In genomic region chr1:232221790-232222499, GRCh38 we compare ENCODE assay signal across 15 cellular contexts.
DNase-seq lines count a peak whose midpoint lies in the region; ATAC-seq, FAIRE-seq and TF ChIP-seq lines count a peak whose summit lies in the region.
"Had no signal": no experiment of that assay in that cellular context is flagged by ENCODE, and none has a peak within 500 bp of the region (broad histone marks: within the 10 kb centered on the region; RNA-seq: fewer than 3 reads in every experiment).

No MANE protein-coding gene starts in this region.

- POLR2A ChIA-PET in CD8-positive, alpha-beta T cell (lab: Charles Lee) = no interaction called here
- POLR2A ChIA-PET in naive thymus-derived CD4-positive, alpha-beta T cell (lab: Charles Lee) = no interaction called here

- H3K9me3 ChIP-seq in lung (ENCODE audit: control insufficient read depth in 2 of 2, insufficient read depth in 1 of 2, low read length in 1 of 2) = peaks cover 0 to 2% of the 10 kb centered on the region in 2 donors
- H3K9me3 ChIP-seq in CD8-positive, alpha-beta T cell (ENCODE audit: low read length) = no peaks in the 10 kb centered on the region
- H3K9me3 ChIP-seq in naive thymus-derived CD4-positive, alpha-beta T cell (ENCODE audit: control insufficient read depth in 2 of 3, low read length in 3 of 3) = no peaks in the 10 kb centered on the region
- H3K9me3 ChIP-seq in pancreas = no peaks in the 10 kb centered on the region
- H3K9me3 ChIP-seq: body of pancreas had no signal

- H3K4me1 ChIP-seq in lung (ENCODE audit: control insufficient read depth in 2 of 2, insufficient read depth in 2 of 2, low read length in 2 of 2) = no peaks in the 10 kb centered on the region
- H3K4me1 ChIP-seq in CD8-positive, alpha-beta T cell (ENCODE audit: insufficient read depth, low read length) = peaks cover 9% of the 10 kb centered on the region
- H3K4me1 ChIP-seq in naive thymus-derived CD4-positive, alpha-beta T cell (ENCODE audit: control insufficient read depth in 2 of 2, insufficient read depth in 2 of 2, low read length in 2 of 2) = peaks cover 8 to 10% of the 10 kb centered on the region in 2 donors
- no peaks in the 10 kb centered on the region for H3K4me1 ChIP-seq in pancreas
- H3K4me1 ChIP-seq: body of pancreas had no signal

- H3K27me3 Mint-ChIP-seq in CD8-positive, alpha-beta T cell (ENCODE audit: low read depth) = no peaks in the 10 kb centered on the region
- H3K27me3 Mint-ChIP-seq in naive thymus-derived CD4-positive, alpha-beta T cell = no peaks in the 10 kb centered on the region

- peaks cover 11% of the 10 kb centered on the region for H3K4me1 Mint-ChIP-seq in CD8-positive, alpha-beta T cell (ENCODE audit: low read depth)
- peaks cover 7 to 17% (median 8%) of the 10 kb centered on the region in 7 donors for H3K4me1 Mint-ChIP-seq in naive thymus-derived CD4-positive, alpha-beta T cell

- H3K36me3 ChIP-seq in lung (ENCODE audit: control insufficient read depth in 2 of 2, insufficient read depth in 2 of 2, low read length in 2 of 2) (no peaks in the 10 kb centered on the region), pancreas (no peaks in the 10 kb centered on the region)
- no peaks in the 10 kb centered on the region for H3K36me3 ChIP-seq in CD8-positive, alpha-beta T cell (ENCODE audit: insufficient read depth, low read length)
- no peaks in the 10 kb centered on the region for H3K36me3 ChIP-seq in naive thymus-derived CD4-positive, alpha-beta T cell (ENCODE audit: control insufficient read depth in 2 of 3, insufficient read depth in 3 of 3, low read length in 3 of 3)

- no peaks in the 10 kb centered on the region for H3K9me3 Mint-ChIP-seq in CD8-positive, alpha-beta T cell
- H3K9me3 Mint-ChIP-seq in naive thymus-derived CD4-positive, alpha-beta T cell = no peaks in the 10 kb centered on the region
- H3K9me3 Mint-ChIP-seq: mesothelial cell of epicardium; T-helper 1 cell treated with Interleukin-12 subunit alpha and Interleukin-12 subunit beta and Interleukin-4 antibody, amounts not matched to agents 30 μg/mL and 1 μg/mL, for 36 hours had no signal

- no peak for FAIRE-seq in pancreas (lab: Jason Lieb, UNC)

- no peak for TF ChIP-seq CTCF in lung (IDR thresholded peaks at IDR 0.05; ENCODE audit: control extremely low read depth, extremely low read depth)
- no peak for TF ChIP-seq CTCF in CD8-positive, alpha-beta T cell (IDR thresholded peaks at IDR 0.05)
- TF ChIP-seq CTCF in pancreas (IDR thresholded peaks at IDR 0.05) = no peak

- WGBS in lung, 2 donors = 78 to 92% methylated on average over 3 of the region's 3 CpGs
- whole genome bisulfite sequencing in pancreas, 2 donors = 91 to 93% methylated on average over 3 of the region's 3 CpGs

- H3K4me3 ChIP-seq in lung = no peak overlapping the region
- H3K4me3 ChIP-seq in CD8-positive, alpha-beta T cell (ENCODE audit: low read depth, low read length) = no peak overlapping the region
- no peak overlapping the region for H3K4me3 ChIP-seq in naive thymus-derived CD4-positive, alpha-beta T cell (ENCODE audit: low read length)
- no peak overlapping the region for H3K4me3 ChIP-seq in pancreas
- H3K4me3 ChIP-seq: body of pancreas had no signal

- intact Hi-C loops in CD8-positive, alpha-beta T cell (cut with DNase I, micrococcal nuclease) = no loop called here
- intact Hi-C loops in naive thymus-derived CD4-positive, alpha-beta T cell (cut with micrococcal nuclease) = loop anchor here in 1 of 2 donors (10.0 kb wide), 1 partner anchor 403 kb away; no protein-coding TSS in a partner anchor
- intact Hi-C loops in pancreas (cut with DNase I) = no loop called here

- ATAC-seq in lung (ENCODE audit: insufficient read depth, low FRiP score) = no peak
- ATAC-seq in CD8-positive, alpha-beta T cell = no peak
- no peak for ATAC-seq in naive thymus-derived CD4-positive, alpha-beta T cell
- ATAC-seq in pancreas = no peak
- ATAC-seq: body of pancreas had no signal

- no peak overlapping the region for H3K27ac ChIP-seq in lung (ENCODE audit: low read depth in 1 of 2, low read length in 1 of 2)
- no peak overlapping the region for H3K27ac ChIP-seq in CD8-positive, alpha-beta T cell (ENCODE audit: low read depth, low read length)
- no peak overlapping the region for H3K27ac ChIP-seq in naive thymus-derived CD4-positive, alpha-beta T cell (ENCODE audit: low read depth, low read length)
- H3K27ac ChIP-seq in pancreas = no peak overlapping the region
- H3K27ac ChIP-seq: body of pancreas had no signal

- H3K4me3 Mint-ChIP-seq in CD8-positive, alpha-beta T cell = no peak overlapping the region
- H3K4me3 Mint-ChIP-seq in naive thymus-derived CD4-positive, alpha-beta T cell = no peak overlapping the region
- H3K4me3 Mint-ChIP-seq: mesothelial cell of epicardium; T-helper 1 cell treated with Interleukin-12 subunit alpha and Interleukin-12 subunit beta and Interleukin-4 antibody, amounts not matched to agents 30 μg/mL and 1 μg/mL, for 36 hours had no signal

- H3K27ac Mint-ChIP-seq in CD8-positive, alpha-beta T cell = no peak overlapping the region
- H3K27ac Mint-ChIP-seq in naive thymus-derived CD4-positive, alpha-beta T cell = no peak overlapping the region
- H3K27ac Mint-ChIP-seq: mesothelial cell of epicardium; T-helper 1 cell treated with Interleukin-12 subunit alpha and Interleukin-12 subunit beta and Interleukin-4 antibody, amounts not matched to agents 30 μg/mL and 1 μg/mL, for 36 hours had no signal

- DNase-seq in EL (peak; percentile 37), NCI-H2171 treated with DMSO at 0.1 percent for 48 hours (lab: John Stamatoyannopoulos, UW) (peak; percentile 85), dedifferentiated amniotic fluid mesenchymal stem cell (ENCODE audit: extremely low spot score) (peak; percentile 11), lung (ENCODE audit: low spot score) (peak; percentile 55), pancreas (no peak)
- no peak for DNase-seq in CD8-positive, alpha-beta T cell
- no peak for DNase-seq in naive thymus-derived CD4-positive, alpha-beta T cell
- DNase-seq in activated CD4-positive, CD25-positive, alpha-beta regulatory T cell (lab: John Stamatoyannopoulos, UW) = no peak
- DNase-seq: activated CD4-positive, alpha-beta T cell treated with anti-CD3 and anti-CD28 coated beads, Interleukin-2, amount 50 U/mL, for 1 hour; body of pancreas; GF-D8; NCI-H1694 treated with DMSO at 0.1 percent for 48 hours; posterior cingulate gyrus had no signal

- H3K36me3 Mint-ChIP-seq in CD8-positive, alpha-beta T cell = no peaks in the 10 kb centered on the region
- no peaks in the 10 kb centered on the region for H3K36me3 Mint-ChIP-seq in naive thymus-derived CD4-positive, alpha-beta T cell
- H3K36me3 Mint-ChIP-seq: mesothelial cell of epicardium had no signal

- H3K27me3 ChIP-seq in lung (ENCODE audit: control insufficient read depth, insufficient read depth) (no peaks in the 10 kb centered on the region), pancreas (peaks cover 0 to 4% (median 0%) of the 10 kb centered on the region in 4 donors)
- H3K27me3 ChIP-seq in CD8-positive, alpha-beta T cell (ENCODE audit: insufficient read depth, low read length) = no peaks in the 10 kb centered on the region
- no peaks in the 10 kb centered on the region for H3K27me3 ChIP-seq in naive thymus-derived CD4-positive, alpha-beta T cell (ENCODE audit: control insufficient read depth in 2 of 2, insufficient read depth in 2 of 2, low read length in 2 of 2)
- H3K27me3 ChIP-seq: body of pancreas had no signal

- CTCF ChIA-PET in CD8-positive, alpha-beta T cell (lab: Charles Lee) = no interaction called here
- CTCF ChIA-PET in naive thymus-derived CD4-positive, alpha-beta T cell (lab: Charles Lee) = no interaction called here

Comparison
In these comparisons a context has a peak if more than half of its experiments do, and no peak if none do; other contexts are left out.
1. DNase-seq: peak in EL (single experiment), NCI-H2171 treated with DMSO at 0.1 percent for 48 hours (single experiment), dedifferentiated amniotic fluid mesenchymal stem cell (single experiment) and lung (single experiment); none in CD8-positive, alpha-beta T cell (0 of 7), naive thymus-derived CD4-positive, alpha-beta T cell (0 of 9), activated CD4-positive, CD25-positive, alpha-beta regulatory T cell (0 of 4) and pancreas (0 of 6).